In the genomic region with DNA sequence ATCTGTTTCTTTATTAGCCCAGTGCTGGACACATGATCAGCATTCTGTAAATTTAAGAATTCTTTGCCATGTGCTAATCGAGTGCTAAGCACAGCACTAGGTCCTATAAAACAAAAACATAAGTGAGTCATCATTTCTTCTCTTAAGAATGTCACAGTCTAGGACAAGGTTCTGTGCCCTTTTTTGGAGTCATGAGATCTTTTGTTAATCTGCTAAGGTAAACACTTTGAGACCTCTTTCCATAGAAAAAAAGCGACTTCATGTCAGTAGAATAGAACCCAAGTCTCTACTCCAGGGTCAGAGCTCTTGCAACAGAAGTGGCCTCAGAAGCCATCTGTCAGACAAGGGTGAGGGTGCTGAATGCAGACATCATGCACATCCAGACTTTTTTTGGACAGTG, we compare ENCODE assay signal across 1 cellular context.
TF ChIP-seq lines count a peak whose summit lies in the region.

No MANE protein-coding gene starts in this region.

TF ChIP-seq in K562, 482 proteins besides CTCF, POLR2A, EP300 and RAD21 (continued from another document and continues in another):
- TF ChIP-seq, protein P1, sequence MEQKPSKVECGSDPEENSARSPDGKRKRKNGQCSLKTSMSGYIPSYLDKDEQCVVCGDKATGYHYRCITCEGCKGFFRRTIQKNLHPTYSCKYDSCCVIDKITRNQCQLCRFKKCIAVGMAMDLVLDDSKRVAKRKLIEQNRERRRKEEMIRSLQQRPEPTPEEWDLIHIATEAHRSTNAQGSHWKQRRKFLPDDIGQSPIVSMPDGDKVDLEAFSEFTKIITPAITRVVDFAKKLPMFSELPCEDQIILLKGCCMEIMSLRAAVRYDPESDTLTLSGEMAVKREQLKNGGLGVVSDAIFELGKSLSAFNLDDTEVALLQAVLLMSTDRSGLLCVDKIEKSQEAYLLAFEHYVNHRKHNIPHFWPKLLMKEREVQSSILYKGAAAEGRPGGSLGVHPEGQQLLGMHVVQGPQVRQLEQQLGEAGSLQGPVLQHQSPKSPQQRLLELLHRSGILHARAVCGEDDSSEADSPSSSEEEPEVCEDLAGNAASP (IDR thresholded peaks at IDR 0.05) = no peak
- TF ChIP-seq TEAD4 (IDR thresholded peaks at IDR 0.05; ENCODE audit: low read length) (peak; percentile 12; the same call in 1 of the 2 replicates), TEAD4 (CRISPR knock-in tag; IDR thresholded peaks at IDR 0.05; ENCODE audit: borderline replicate concordance) (no peak), PTBP1 (IDR thresholded peaks at IDR 0.05; ENCODE audit: low read depth, low read length) (no peak), MGA (IDR thresholded peaks at IDR 0.05) (peak; percentile 82), HMG20A (CRISPR knock-in tag; conservative IDR thresholded peaks at IDR 0.05) (no peak), NFE2 (IDR thresholded peaks at IDR 0.05; ENCODE audit: low read depth) (peak; percentile 82), ZNF584 (CRISPR knock-in tag; IDR thresholded peaks at IDR 0.05; ENCODE audit: low read depth) (no peak), ZNF561 (CRISPR knock-in tag; conservative IDR thresholded peaks at IDR 0.05) (no peak), FOXA3 (CRISPR knock-in tag; conservative IDR thresholded peaks at IDR 0.05 in 1 of 2, IDR thresholded peaks at IDR 0.05 in 1 of 2) (peak in 1 of 2 experiments; percentile 66; a peak in 2 of 4 replicates), FOXO4 (CRISPR knock-in tag; IDR thresholded peaks at IDR 0.05) (no peak), LCOR (CRISPR knock-in tag; IDR thresholded peaks at IDR 0.05) (no peak), ZNF589 (CRISPR knock-in tag; IDR thresholded peaks at IDR 0.05; ENCODE audit: low read depth) (no peak), IRF9 (tag; IDR thresholded peaks at IDR 0.05) (no peak), NFIC (IDR thresholded peaks at IDR 0.05) (no peak), CHCHD3 (CRISPR knock-in tag; IDR thresholded peaks at IDR 0.05) (no peak), MTF1 (CRISPR knock-in tag; IDR thresholded peaks at IDR 0.05; ENCODE audit: borderline replicate concordance) (no peak), GATAD2A (IDR thresholded peaks at IDR 0.05) (no peak), SRF (CRISPR knock-in tag; IDR thresholded peaks at IDR 0.05) (peak in 1 of 2 experiments; percentile 93; a peak in 2 of 4 replicates), DPF2 (IDR thresholded peaks at IDR 0.05) (peak; percentile 48)
- TF ChIP-seq, protein P2, sequence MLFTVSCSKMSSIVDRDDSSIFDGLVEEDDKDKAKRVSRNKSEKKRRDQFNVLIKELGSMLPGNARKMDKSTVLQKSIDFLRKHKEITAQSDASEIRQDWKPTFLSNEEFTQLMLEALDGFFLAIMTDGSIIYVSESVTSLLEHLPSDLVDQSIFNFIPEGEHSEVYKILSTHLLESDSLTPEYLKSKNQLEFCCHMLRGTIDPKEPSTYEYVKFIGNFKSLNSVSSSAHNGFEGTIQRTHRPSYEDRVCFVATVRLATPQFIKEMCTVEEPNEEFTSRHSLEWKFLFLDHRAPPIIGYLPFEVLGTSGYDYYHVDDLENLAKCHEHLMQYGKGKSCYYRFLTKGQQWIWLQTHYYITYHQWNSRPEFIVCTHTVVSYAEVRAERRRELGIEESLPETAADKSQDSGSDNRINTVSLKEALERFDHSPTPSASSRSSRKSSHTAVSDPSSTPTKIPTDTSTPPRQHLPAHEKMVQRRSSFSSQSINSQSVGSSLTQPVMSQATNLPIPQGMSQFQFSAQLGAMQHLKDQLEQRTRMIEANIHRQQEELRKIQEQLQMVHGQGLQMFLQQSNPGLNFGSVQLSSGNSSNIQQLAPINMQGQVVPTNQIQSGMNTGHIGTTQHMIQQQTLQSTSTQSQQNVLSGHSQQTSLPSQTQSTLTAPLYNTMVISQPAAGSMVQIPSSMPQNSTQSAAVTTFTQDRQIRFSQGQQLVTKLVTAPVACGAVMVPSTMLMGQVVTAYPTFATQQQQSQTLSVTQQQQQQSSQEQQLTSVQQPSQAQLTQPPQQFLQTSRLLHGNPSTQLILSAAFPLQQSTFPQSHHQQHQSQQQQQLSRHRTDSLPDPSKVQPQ (CRISPR knock-in tag; IDR thresholded peaks at IDR 0.05; ENCODE audit: borderline replicate concordance) = no peak
- TF ChIP-seq, protein P3, sequence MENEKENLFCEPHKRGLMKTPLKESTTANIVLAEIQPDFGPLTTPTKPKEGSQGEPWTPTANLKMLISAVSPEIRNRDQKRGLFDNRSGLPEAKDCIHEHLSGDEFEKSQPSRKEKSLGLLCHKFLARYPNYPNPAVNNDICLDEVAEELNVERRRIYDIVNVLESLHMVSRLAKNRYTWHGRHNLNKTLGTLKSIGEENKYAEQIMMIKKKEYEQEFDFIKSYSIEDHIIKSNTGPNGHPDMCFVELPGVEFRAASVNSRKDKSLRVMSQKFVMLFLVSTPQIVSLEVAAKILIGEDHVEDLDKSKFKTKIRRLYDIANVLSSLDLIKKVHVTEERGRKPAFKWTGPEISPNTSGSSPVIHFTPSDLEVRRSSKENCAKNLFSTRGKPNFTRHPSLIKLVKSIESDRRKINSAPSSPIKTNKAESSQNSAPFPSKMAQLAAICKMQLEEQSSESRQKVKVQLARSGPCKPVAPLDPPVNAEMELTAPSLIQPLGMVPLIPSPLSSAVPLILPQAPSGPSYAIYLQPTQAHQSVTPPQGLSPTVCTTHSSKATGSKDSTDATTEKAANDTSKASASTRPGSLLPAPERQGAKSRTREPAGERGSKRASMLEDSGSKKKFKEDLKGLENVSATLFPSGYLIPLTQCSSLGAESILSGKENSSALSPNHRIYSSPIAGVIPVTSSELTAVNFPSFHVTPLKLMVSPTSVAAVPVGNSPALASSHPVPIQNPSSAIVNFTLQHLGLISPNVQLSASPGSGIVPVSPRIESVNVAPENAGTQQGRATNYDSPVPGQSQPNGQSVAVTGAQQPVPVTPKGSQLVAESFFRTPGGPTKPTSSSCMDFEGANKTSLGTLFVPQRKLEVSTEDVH (IDR thresholded peaks at IDR 0.05; ENCODE audit: low read depth, partially characterized antibody) = no peak
- TF ChIP-seq, protein P4, sequence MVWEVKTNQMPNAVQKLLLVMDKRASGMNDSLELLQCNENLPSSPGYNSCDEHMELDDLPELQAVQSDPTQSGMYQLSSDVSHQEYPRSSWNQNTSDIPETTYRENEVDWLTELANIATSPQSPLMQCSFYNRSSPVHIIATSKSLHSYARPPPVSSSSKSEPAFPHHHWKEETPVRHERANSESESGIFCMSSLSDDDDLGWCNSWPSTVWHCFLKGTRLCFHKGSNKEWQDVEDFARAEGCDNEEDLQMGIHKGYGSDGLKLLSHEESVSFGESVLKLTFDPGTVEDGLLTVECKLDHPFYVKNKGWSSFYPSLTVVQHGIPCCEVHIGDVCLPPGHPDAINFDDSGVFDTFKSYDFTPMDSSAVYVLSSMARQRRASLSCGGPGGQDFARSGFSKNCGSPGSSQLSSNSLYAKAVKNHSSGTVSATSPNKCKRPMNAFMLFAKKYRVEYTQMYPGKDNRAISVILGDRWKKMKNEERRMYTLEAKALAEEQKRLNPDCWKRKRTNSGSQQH (CRISPR knock-in tag; IDR thresholded peaks at IDR 0.05) = no peak
- TF ChIP-seq, protein P5, sequence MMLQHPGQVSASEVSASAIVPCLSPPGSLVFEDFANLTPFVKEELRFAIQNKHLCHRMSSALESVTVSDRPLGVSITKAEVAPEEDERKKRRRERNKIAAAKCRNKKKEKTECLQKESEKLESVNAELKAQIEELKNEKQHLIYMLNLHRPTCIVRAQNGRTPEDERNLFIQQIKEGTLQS (IDR thresholded peaks at IDR 0.05) = peak; percentile 88
- TF ChIP-seq, protein P5 (CRISPR knock-in tag; conservative IDR thresholded peaks at IDR 0.05) = no peak
